Comparison of ENCODE assay signal across 17 cellular contexts in genomic region chr11:72688929-72689328, GRCh38. TPM values are rescaled to one million over a fixed set of nuclear protein-coding genes. Genes with fewer than 3 reads are reported as not detected.
DNase-seq lines count a peak whose midpoint lies in the region; ATAC-seq and TF ChIP-seq lines count a peak whose summit lies in the region.
"Had no signal": no experiment of that assay in that cellular context is flagged by ENCODE, and none has a peak within 500 bp of the region (broad histone marks: within the 10 kb centered on the region; RNA-seq: fewer than 3 reads in every experiment).

No MANE protein-coding gene starts in this region.

- no peaks in the 10 kb centered on the region for H3K27me3 Mint-ChIP-seq in CD4-positive, alpha-beta T cell
- H3K27me3 Mint-ChIP-seq: CD4-positive, alpha-beta memory T cell had no signal

- H3K14ac ChIP-seq in neuronal stem cell (ENCODE audit: low read length): peak overlapping the region; percentile 78

- no peak overlapping the region for H3K9ac ChIP-seq in neuronal stem cell (ENCODE audit: low read depth, low read length, poor library complexity)

- H3K4me1 ChIP-seq in neuronal stem cell (ENCODE audit: control insufficient read depth in 2 of 2, insufficient read depth in 1 of 2, low read depth in 1 of 2, low read length in 2 of 2) (peaks cover 0 to 3% of the 10 kb centered on the region in 2 donors), BE2C (peaks cover 5% of the 10 kb centered on the region; the same call in 1 of the 2 replicates)
- H3K4me1 ChIP-seq: SJSA1 had no signal

- H3K27ac Mint-ChIP-seq in CD4-positive, alpha-beta T cell: peak overlapping the region; percentile 58

- no peak overlapping the region for H3K27ac ChIP-seq in CD4-positive, alpha-beta T cell (ENCODE audit: low read depth, low read length)
- H3K27ac ChIP-seq in neuronal stem cell (replicated peaks; ENCODE audit: low read length): no peak overlapping the region
- H3K27ac ChIP-seq: SJSA1 had no signal

- peak overlapping the region; percentile 16 for H3K18ac ChIP-seq in neuronal stem cell (ENCODE audit: low read length)

- peak overlapping the region; percentile 59 for H2BK5ac ChIP-seq in neuronal stem cell (ENCODE audit: low read length)

- H3K36me3 Mint-ChIP-seq in CD4-positive, alpha-beta T cell (ENCODE audit: low read depth): peaks cover 75% of the 10 kb centered on the region

- H3K4me3 ChIP-seq in AG10803 (ENCODE audit: low read length): no peak overlapping the region
- H3K4me3 ChIP-seq in choroid plexus epithelial cell (ENCODE audit: low read depth, low read length): no peak overlapping the region
- no peak overlapping the region for H3K4me3 ChIP-seq in neuronal stem cell (ENCODE audit: low read length in 2 of 2)
- no peak overlapping the region for H3K4me3 ChIP-seq in BE2C (ENCODE audit: low read depth, low read length)
- H3K4me3 ChIP-seq: SJSA1 had no signal

- H3K27me3 ChIP-seq in CD4-positive, alpha-beta T cell (ENCODE audit: control insufficient read depth, insufficient read depth, low read length): no peaks in the 10 kb centered on the region
- H3K27me3 ChIP-seq in neuronal stem cell (ENCODE audit: control insufficient read depth in 3 of 3, insufficient read depth in 3 of 3, low read depth in 1 of 3, low read length in 3 of 3) (no peaks in the 10 kb centered on the region), BE2C (no peaks in the 10 kb centered on the region)
- H3K27me3 ChIP-seq: SJSA1 had no signal

- H2AK5ac ChIP-seq in neuronal stem cell (ENCODE audit: low read depth, low read length): no peak overlapping the region

- H3K4ac ChIP-seq in neuronal stem cell (ENCODE audit: low read length): no peak overlapping the region

- no peak overlapping the region for H2BK15ac ChIP-seq in neuronal stem cell (ENCODE audit: low read length)

- H4K91ac ChIP-seq in neuronal stem cell (ENCODE audit: low read depth, low read length, poor library complexity): no peak overlapping the region

- CTCF ChIA-PET in CD4-positive, alpha-beta T cell (lab: Charles Lee): no interaction called here

- H2BK120ac ChIP-seq in neuronal stem cell (ENCODE audit: low read depth, low read length): no peak overlapping the region

- intact Hi-C loops in CD4-positive, alpha-beta T cell (cut with DNase I, micrococcal nuclease): no loop called here

- no peak overlapping the region for H3K4me2 ChIP-seq in neuronal stem cell (ENCODE audit: insufficient read depth, low read length, poor library complexity, severe bottlenecking)

- POLR2A ChIA-PET in CD4-positive, alpha-beta T cell (lab: Charles Lee): no interaction called here

- TF ChIP-seq CTCF in AG10803 (conservative IDR thresholded peaks at IDR 0.05; ENCODE audit: low read length) (peak; percentile 1; the same call in 1 of the 2 replicates), choroid plexus epithelial cell (conservative IDR thresholded peaks at IDR 0.05; ENCODE audit: low read depth, low read length) (peak; percentile 10), BE2C (IDR thresholded peaks at IDR 0.05; ENCODE audit: low read depth, low read length) (no peak)
- no peak for TF ChIP-seq CTCF in CD4-positive, alpha-beta T cell (IDR thresholded peaks at IDR 0.05)

- peaks cover 12% of the 10 kb centered on the region for H3K4me1 Mint-ChIP-seq in CD4-positive, alpha-beta T cell (ENCODE audit: low read depth)

- H3K79me1 ChIP-seq in neuronal stem cell (ENCODE audit: low read depth, low read length): no peaks in the 10 kb centered on the region

- H3K4me3 Mint-ChIP-seq in CD4-positive, alpha-beta T cell: no peak overlapping the region
- H3K4me3 Mint-ChIP-seq: CD4-positive, alpha-beta memory T cell had no signal

- peak overlapping the region; percentile 35 for H3K23ac ChIP-seq in neuronal stem cell (ENCODE audit: low read depth, low read length, poor library complexity)

- no peak overlapping the region for H2AFZ ChIP-seq in neuronal stem cell (ENCODE audit: low read length)

- DNase-seq in AG10803 (ENCODE audit: low read depth): peak; percentile 30
- DNase-seq in CD4-positive, alpha-beta T cell: no peak
- DNase-seq in choroid plexus epithelial cell (ENCODE audit: low read depth): peak; percentile 25
- no peak for DNase-seq in neuronal stem cell (ENCODE audit: low spot score)
- DNase-seq in BE2C: no peak
- DNase-seq in left lobe of liver (ENCODE audit: low spot score): no peak
- DNase-seq: AML-193; CD4-positive, alpha-beta memory T cell; GOT3; KBM-7; NCI-H1436; NCI-H2029; NCI-H2171 treated with DMSO at 0.1 percent for 48 hours; NCI-H748 treated with DMSO at 0.1 percent for 48 hours; RPMI8226 had no signal

- H4K8ac ChIP-seq in neuronal stem cell (ENCODE audit: low read depth, low read length): no peak overlapping the region

- WGBS in neuronal stem cell (ENCODE audit: extremely low coverage in 2 of 2, insufficient read length in 2 of 2, insufficient replicate concordance in 1 of 2), 2 donors: no CpG with 5 or more reads among the region's 7 CpGs

- H2BK12ac ChIP-seq in neuronal stem cell (ENCODE audit: low read length): no peak overlapping the region

- H3K36me3 ChIP-seq in neuronal stem cell (replicated peaks in 1 of 2; ENCODE audit: control insufficient read depth in 2 of 2, insufficient read depth in 2 of 2, low read length in 2 of 2) (peaks cover 13 to 30% of the 10 kb centered on the region in 2 donors), BE2C (peaks cover 6% of the 10 kb centered on the region)

- ATAC-seq in CD4-positive, alpha-beta T cell (ENCODE audit: poor library complexity): no peak
- ATAC-seq in HG03159 (IDR thresholded peaks at IDR 0.05; ENCODE audit: unreplicated experiment) (no peak), left lobe of liver (no peak)

- no peaks in the 10 kb centered on the region for H3K9me3 Mint-ChIP-seq in CD4-positive, alpha-beta T cell
- H3K9me3 Mint-ChIP-seq: CD4-positive, alpha-beta memory T cell had no signal

- H3K9me3 ChIP-seq in CD4-positive, alpha-beta T cell (ENCODE audit: control insufficient read depth, low read length): no peaks in the 10 kb centered on the region
- H3K9me3 ChIP-seq in neuronal stem cell (replicated peaks in 1 of 2; ENCODE audit: control insufficient read depth in 2 of 2, insufficient read depth in 1 of 2, low read depth in 1 of 2, low read length in 2 of 2): no peaks in the 10 kb centered on the region
- H3K9me3 ChIP-seq in BE2C: no peaks in the 10 kb centered on the region
- H3K9me3 ChIP-seq: SJSA1 had no signal

RNA-seq across cellular contexts. Expression of gene PDE2A, which starts 14.7 kb away (rescaled TPM):
- 1 to 10 TPM; 4.0 to 4.5 TPM for total RNA-seq in CD4-positive, alpha-beta T cell
- polyA plus RNA-seq in neuronal stem cell (2013, experiment 1 of 2): 1.7 TPM
- polyA plus RNA-seq in neuronal stem cell (2013, experiment 2 of 2): 1.7 TPM
- polyA plus RNA-seq in BE2C (2012; ENCODE audit: insufficient read depth, insufficient read length, low read depth): 298 TPM
- total RNA-seq in left lobe of liver: 20.3 TPM
- total RNA-seq: SJSA1 had no signal

Comparison
In these comparisons a context has a peak if more than half of its experiments do, and no peak if none do; other contexts are left out.
1. DNase-seq: peak in AG10803 (single experiment) and choroid plexus epithelial cell (single experiment); none in CD4-positive, alpha-beta T cell (0 of 10), neuronal stem cell (single experiment), BE2C (single experiment) and left lobe of liver (single experiment).
2. CTCF ChIP-seq: peak in AG10803 (single experiment) and choroid plexus epithelial cell (single experiment); none in CD4-positive, alpha-beta T cell (single experiment) and BE2C (single experiment).